In genomic region chr9:136978073-136978864, GRCh38 we compare ENCODE assay signal across 9 cellular contexts. TPM values are rescaled to one million over a fixed set of nuclear protein-coding genes. Genes with fewer than 3 reads are reported as not detected.
A peak's percentile ranks its signal among the peaks of the same experiment; 100 is the strongest.
DNase-seq lines count a peak whose midpoint lies in the region; ATAC-seq, FAIRE-seq and TF ChIP-seq lines count a peak whose summit lies in the region.
"Had no signal": no experiment of that assay in that cellular context is flagged by ENCODE, and none has a peak within 500 bp of the region (broad histone marks: within the 10 kb centered on the region; RNA-seq: fewer than 3 reads in every experiment).

No MANE protein-coding gene starts in this region.

- H2AFZ ChIP-seq in fibroblast of lung (ENCODE audit: low read length): peak overlapping the region; percentile 60

- H3K36me3 Mint-ChIP-seq in naive B cell: no peaks in the 10 kb centered on the region

- no peaks in the 10 kb centered on the region for H4K20me1 ChIP-seq in fibroblast of lung (ENCODE audit: control insufficient read depth, extremely low read depth, insufficient read depth, low read length)

- no peaks in the 10 kb centered on the region for H3K79me2 ChIP-seq in fibroblast of lung (ENCODE audit: control insufficient read depth, insufficient read depth, low read length)

- H3K36me3 ChIP-seq in fibroblast of lung (ENCODE audit: control insufficient read depth, insufficient read depth, low read length): no peaks in the 10 kb centered on the region

- no peak overlapping the region for H3K27ac ChIP-seq in fibroblast of lung (ENCODE audit: insufficient read depth, low read length)
- H3K27ac ChIP-seq: KMS-11 had no signal

- TF ChIP-seq CTCF in fibroblast of lung (conservative IDR thresholded peaks at IDR 0.05 in 1 of 2, IDR thresholded peaks at IDR 0.05 in 1 of 2; ENCODE audit: low read depth in 1 of 2, low read length in 2 of 2) (no peak), D721Med (IDR thresholded peaks at IDR 0.05; ENCODE audit: insufficient read depth, missing control alignments) (no peak)

- H3K9me3 Mint-ChIP-seq in naive B cell: no peaks in the 10 kb centered on the region

- no peaks in the 10 kb centered on the region for H3K4me1 Mint-ChIP-seq in naive B cell

- FAIRE-seq in D721Med (lab: Jason Lieb, UNC): no peak

- no peaks in the 10 kb centered on the region for H3K4me1 ChIP-seq in fibroblast of lung (ENCODE audit: control insufficient read depth, extremely low read depth, insufficient read depth, low read length)

- in situ Hi-C loops in G401 (cut with HindIII; ENCODE audit: low sequenced_read_pairs): no loop called here

- H3K27me3 ChIP-seq in fibroblast of lung (ENCODE audit: control insufficient read depth, insufficient read depth, low read length): peaks cover 4% of the 10 kb centered on the region

- peak overlapping the region; percentile 23 for H3K9ac ChIP-seq in fibroblast of lung (ENCODE audit: insufficient read depth, low read length)
- H3K9ac ChIP-seq: KMS-11 had no signal

- H3K4me3 ChIP-seq in fibroblast of lung (replicated peaks in 1 of 4; ENCODE audit: control extremely low read depth in 1 of 4, insufficient read depth in 1 of 4, low read depth in 3 of 4, low read length in 4 of 4): peak overlapping the region; percentile 14 to 69 (median 40)

- H3K27me3 Mint-ChIP-seq in naive B cell: peaks cover 4 to 68% (median 27%) of the 10 kb centered on the region in 3 donors

- DNase-seq in G401 (ENCODE audit: low spot score) (peak; percentile 53), NCI-H82 treated with DMSO at 0.1 percent for 48 hours (lab: John Stamatoyannopoulos, UW; ENCODE audit: unreplicated experiment) (peak; percentile 28), fibroblast of lung (ENCODE audit: low read depth in 2 of 2) (peak; percentile 27 to 62), naive B cell (no peak), NCI-H187 treated with DMSO at 0.1 percent for 48 hours (lab: John Stamatoyannopoulos, UW) (no peak), D721Med (ENCODE audit: insufficient read length, low spot score) (no peak)
- peak; percentile 48 to 65 for DNase-seq in activated T-helper 1 cell treated with anti-CD3 and anti-CD28 coated beads, Interleukin-2, amount 50 U/mL, for 16 hours (ENCODE audit: low read depth in 1 of 2, low spot score in 1 of 2)
- peak; percentile 16 to 83 (median 66) for DNase-seq in stimulated activated naive CD4-positive, alpha-beta T cell (lab: John Stamatoyannopoulos, UW)

- no peaks in the 10 kb centered on the region for H3K9me3 ChIP-seq in fibroblast of lung (ENCODE audit: control insufficient read depth, insufficient read depth, low read depth, low read length)

- H3K4me2 ChIP-seq in fibroblast of lung (ENCODE audit: extremely low read depth, insufficient read depth, low read length): peak overlapping the region; percentile 85
- H3K4me2 ChIP-seq: KMS-11 had no signal

- H3K4me3 Mint-ChIP-seq in naive B cell: peak overlapping the region in 1 of 8 donors; percentile 46

- H3K27ac Mint-ChIP-seq in naive B cell: no peak overlapping the region

- ATAC-seq in naive B cell (ENCODE audit: low read depth in 2 of 2): peak; percentile 41 to 52

RNA-seq across cellular contexts. Expression of gene PTGDS, which starts 1.0 kb away (rescaled TPM):
- 4.7 TPM in 1 of 2 replicates, not detected in the other for total RNA-seq in G401 (2014; rRNA removed; shearing (Covaris generic))
- 89.9 and 90.3 TPM in 2 replicates for total RNA-seq in fibroblast of lung
- polyA plus RNA-seq in fibroblast of lung: 2.0 and 4.9 TPM in 2 replicates
- 9.8 and 13.0 TPM in 2 replicates for polyA plus RNA-seq in fibroblast of lung (2012)
- polyA minus RNA-seq in fibroblast of lung (ENCODE audit: low replicate concordance): 0.52 and 1.5 TPM in 2 replicates
- 1 to 10 TPM in 1 of 6 donors, under 1 TPM in 1, not detected in 4; 0.41 to 1.4 TPM for polyA plus RNA-seq in naive B cell (ENCODE audit: low read depth in 6 of 6)

RNA-seq across cellular contexts. Expression of gene LCNL1, which starts 4.5 kb away (rescaled TPM):
- not detected in 2 replicates for total RNA-seq in G401 (2014; rRNA removed; shearing (Covaris generic))
- 3.3 and 6.3 TPM in 2 replicates for total RNA-seq in fibroblast of lung
- polyA plus RNA-seq in fibroblast of lung (0.75 and 1.4 TPM in 2 replicates), naive B cell (ENCODE audit: low read depth in 6 of 6) (not detected)
- polyA plus RNA-seq in fibroblast of lung (2012): 0.28 and 0.51 TPM in 2 replicates
- 3.3 TPM in 1 of 2 replicates, not detected in the other for polyA minus RNA-seq in fibroblast of lung (ENCODE audit: low replicate concordance)

RNA-seq across cellular contexts. Expression of gene PAXX, which starts 14.0 kb away (rescaled TPM):
- total RNA-seq in G401 (2014; rRNA removed; shearing (Covaris generic)): 52.2 and 79.6 TPM in 2 replicates
- total RNA-seq in fibroblast of lung: 13.7 and 14.9 TPM in 2 replicates
- polyA plus RNA-seq in fibroblast of lung (6.1 and 9.9 TPM in 2 replicates), naive B cell (ENCODE audit: low read depth in 6 of 6) (10 to 100 TPM; 31.7 to 39.8 (median 35.6) TPM)
- polyA plus RNA-seq in fibroblast of lung (2012): 14.3 and 28.3 TPM in 2 replicates
- polyA minus RNA-seq in fibroblast of lung (ENCODE audit: low replicate concordance): 1.9 and 8.5 TPM in 2 replicates

RNA-seq across cellular contexts. Expression of gene CLIC3, which starts 18.1 kb away (rescaled TPM):
- total RNA-seq in G401 (2014; rRNA removed; shearing (Covaris generic)): 2.1 and 6.2 TPM in 2 replicates
- 1.3 and 3.5 TPM in 2 replicates for total RNA-seq in fibroblast of lung
- polyA plus RNA-seq in fibroblast of lung: 0.98 and 1.5 TPM in 2 replicates
- 2.3 and 7.2 TPM in 2 replicates for polyA plus RNA-seq in fibroblast of lung (2012)
- polyA minus RNA-seq in fibroblast of lung (ENCODE audit: low replicate concordance): 0.59 and 1.2 TPM in 2 replicates
- 1 to 10 TPM in 3 of 6 donors, under 1 TPM in 2, not detected in 1; 0.82 to 2.7 (median 1.1) TPM for polyA plus RNA-seq in naive B cell (ENCODE audit: low read depth in 6 of 6)

RNA-seq across cellular contexts. Expression of gene LCN12, which starts 26.2 kb away (rescaled TPM):
- total RNA-seq in G401 (2014; rRNA removed; shearing (Covaris generic)): not detected in 2 replicates
- 0.17 TPM in 1 of 2 replicates, not detected in the other for total RNA-seq in fibroblast of lung
- 0.02 TPM in 1 of 2 replicates, not detected in the other for polyA plus RNA-seq in fibroblast of lung
- not detected in 2 replicates for polyA plus RNA-seq in fibroblast of lung (2012)
- polyA minus RNA-seq in fibroblast of lung (ENCODE audit: low replicate concordance): not detected in 2 replicates
- not detected for polyA plus RNA-seq in naive B cell (ENCODE audit: low read depth in 6 of 6)

Comparison
In these comparisons a context has a peak if more than half of its experiments do, and no peak if none do; other contexts are left out.
1. DNase-seq: peak in G401 (single experiment), NCI-H82 treated with DMSO at 0.1 percent for 48 hours (single experiment), activated T-helper 1 cell treated with anti-CD3 and anti-CD28 coated beads, Interleukin-2, amount 50 U/mL, for 16 hours (2 of 2), fibroblast of lung (2 of 2) and stimulated activated naive CD4-positive, alpha-beta T cell (6 of 6); none in naive B cell (single experiment), NCI-H187 treated with DMSO at 0.1 percent for 48 hours (single experiment) and D721Med (single experiment).
2. RNA of gene PTGDS, which starts 1.0 kb away (total RNA-seq): 89.9 to 90.3 TPM in fibroblast of lung; 4.7 TPM in G401; every median in the first group is over 10 times any median in the second.